Comparison of ENCODE assay signal across 1 cellular context in the genomic region with DNA sequence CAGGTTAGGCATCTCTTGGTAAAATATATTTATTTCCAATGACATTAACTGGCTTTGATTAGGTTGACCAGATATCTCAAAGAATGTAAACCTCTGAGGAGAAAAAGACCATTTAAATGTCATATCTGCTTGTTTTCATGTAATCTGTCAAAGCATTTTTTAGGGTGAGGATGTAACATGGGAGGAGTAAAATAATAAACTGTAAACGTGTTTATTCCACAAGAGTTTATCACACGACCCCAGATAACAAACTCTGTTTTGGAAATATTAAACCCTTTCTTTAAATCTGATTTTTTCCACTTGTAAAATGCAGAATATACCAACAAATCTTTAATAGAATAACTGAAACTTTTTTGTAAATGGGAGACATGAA.
TF ChIP-seq lines count a peak whose summit lies in the region.

No MANE protein-coding gene starts in this region.

TF ChIP-seq in HepG2, 621 proteins besides CTCF, POLR2A, EP300 and RAD21:
- TF ChIP-seq, protein P1, sequence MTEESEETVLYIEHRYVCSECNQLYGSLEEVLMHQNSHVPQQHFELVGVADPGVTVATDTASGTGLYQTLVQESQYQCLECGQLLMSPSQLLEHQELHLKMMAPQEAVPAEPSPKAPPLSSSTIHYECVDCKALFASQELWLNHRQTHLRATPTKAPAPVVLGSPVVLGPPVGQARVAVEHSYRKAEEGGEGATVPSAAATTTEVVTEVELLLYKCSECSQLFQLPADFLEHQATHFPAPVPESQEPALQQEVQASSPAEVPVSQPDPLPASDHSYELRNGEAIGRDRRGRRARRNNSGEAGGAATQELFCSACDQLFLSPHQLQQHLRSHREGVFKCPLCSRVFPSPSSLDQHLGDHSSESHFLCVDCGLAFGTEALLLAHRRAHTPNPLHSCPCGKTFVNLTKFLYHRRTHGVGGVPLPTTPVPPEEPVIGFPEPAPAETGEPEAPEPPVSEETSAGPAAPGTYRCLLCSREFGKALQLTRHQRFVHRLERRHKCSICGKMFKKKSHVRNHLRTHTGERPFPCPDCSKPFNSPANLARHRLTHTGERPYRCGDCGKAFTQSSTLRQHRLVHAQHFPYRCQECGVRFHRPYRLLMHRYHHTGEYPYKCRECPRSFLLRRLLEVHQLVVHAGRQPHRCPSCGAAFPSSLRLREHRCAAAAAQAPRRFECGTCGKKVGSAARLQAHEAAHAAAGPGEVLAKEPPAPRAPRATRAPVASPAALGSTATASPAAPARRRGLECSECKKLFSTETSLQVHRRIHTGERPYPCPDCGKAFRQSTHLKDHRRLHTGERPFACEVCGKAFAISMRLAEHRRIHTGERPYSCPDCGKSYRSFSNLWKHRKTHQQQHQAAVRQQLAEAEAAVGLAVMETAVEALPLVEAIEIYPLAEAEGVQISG (CRISPR knock-in tag; IDR thresholded peaks at IDR 0.05): no peak
- TF ChIP-seq HDAC6 (IDR thresholded peaks at IDR 0.05; ENCODE audit: low read depth, low read length) (peak; percentile 86; the same call in 1 of the 2 replicates), JUN (CRISPR knock-in tag; IDR thresholded peaks at IDR 0.05) (no peak), AGO2 (optimal IDR thresholded peaks at IDR 0.05; ENCODE audit: low read depth, low read length) (peak; percentile 77), RBFOX2 (IDR thresholded peaks at IDR 0.05; ENCODE audit: low read depth, low read length) (peak; percentile 85), HNRNPL (IDR thresholded peaks at IDR 0.05; ENCODE audit: low read depth, low read length) (peak; percentile 82; the same call in 1 of the 2 replicates)
